ENCODE assay signal across 8 cellular contexts in genomic region chr12:65823481-65824313, GRCh38. TPM values are rescaled to one million over a fixed set of nuclear protein-coding genes. Genes with fewer than 3 reads are reported as not detected.
A peak's percentile ranks its signal among the peaks of the same experiment; 100 is the strongest.
DNase-seq lines count a peak whose midpoint lies in the region; ATAC-seq, FAIRE-seq and TF ChIP-seq lines count a peak whose summit lies in the region.

No MANE protein-coding gene starts in this region.

- no peak for FAIRE-seq in frontal cortex (lab: Jason Lieb, UNC)

- H3K4me3 Mint-ChIP-seq in HFFc6, result peak overlapping the region; percentile 95

- TF ChIP-seq CTCF in HFFc6 (IDR thresholded peaks at IDR 0.05) (no peak), neutrophil (IDR thresholded peaks at IDR 0.05) (no peak)

- peak; percentile 82 for DNase-seq in COLO668 (lab: John Stamatoyannopoulos, UW; ENCODE audit: unreplicated experiment)
- DNase-seq in HFFc6, result peak; percentile 54
- DNase-seq in activated CD4-positive, alpha-beta T cell treated with anti-CD3 and anti-CD28 coated beads, Interleukin-2, amount 50 U/mL, for 48 hours, result peak; percentile 7 to 12
- DNase-seq in frontal cortex (ENCODE audit: low spot score in 2 of 2), result peak; percentile 32 to 36
- DNase-seq in GDM1 (lab: John Stamatoyannopoulos, UW), result no peak

- peak overlapping the region; percentile 43 to 61 for H3K4me3 ChIP-seq in neutrophil (ENCODE audit: low read depth in 1 of 2, low read length in 1 of 2)

- H3K9me3 ChIP-seq in neutrophil, result no peaks in the 10 kb centered on the region

- H3K4me1 ChIP-seq in neutrophil (ENCODE audit: control insufficient read depth in 1 of 2, insufficient read depth in 1 of 2, low read depth in 1 of 2, low read length in 1 of 2), result peaks cover 26 to 37% of the 10 kb centered on the region in 2 experiments

- peaks cover 16% of the 10 kb centered on the region for H3K27me3 Mint-ChIP-seq in HFFc6 (ENCODE audit: insufficient read depth)

- no peak overlapping the region for H3K27ac ChIP-seq in neutrophil

- ATAC-seq in GM21447 (IDR thresholded peaks at IDR 0.05; ENCODE audit: unreplicated experiment) (no peak), GM21381 (IDR thresholded peaks at IDR 0.05; ENCODE audit: unreplicated experiment) (no peak)

- H3K9me3 Mint-ChIP-seq in HFFc6, result peaks cover 11% of the 10 kb centered on the region

- H3K27me3 ChIP-seq in neutrophil, result peaks cover 79% of the 10 kb centered on the region

- H3K36me3 ChIP-seq in neutrophil, result no peaks in the 10 kb centered on the region

- peaks cover 53% of the 10 kb centered on the region for H3K4me1 Mint-ChIP-seq in HFFc6 (ENCODE audit: low read depth)

- H3K27ac Mint-ChIP-seq in HFFc6, result peak overlapping the region; percentile 97

- peaks cover 38% of the 10 kb centered on the region for H3K36me3 Mint-ChIP-seq in HFFc6 (ENCODE audit: low read depth)

RNA-seq across cellular contexts. Expression of gene HMGA2, which starts 0.6 kb away (rescaled TPM):
- total RNA-seq in HFFc6 (2021; fragmentation: NEBNext Ultra II Directional; extraction: Animal tissue kit (Norgen Biotek cat#: 25700)), result 100 to 1,000 TPM in 5 of 6 experiments, 10 to 100 TPM in 1; 83.8 to 170 (median 167) TPM
- total RNA-seq in frontal cortex, result 0.41 TPM

Comparison
In these comparisons a context has a peak if more than half of its experiments do, and no peak if none do; other contexts are left out.
1. RNA of gene HMGA2, which starts 0.6 kb away (total RNA-seq): 83.8 to 170 TPM in HFFc6; 0.41 TPM in frontal cortex (single experiment); every median in the first group is over 10 times any median in the second.